Comparison of ENCODE assay signal across 1 cellular context in genomic region chr5:54302267-54302687, GRCh38.
TF ChIP-seq lines count a peak whose summit lies in the region.

No MANE protein-coding gene starts in this region.

TF ChIP-seq in HEK293, 187 proteins besides CTCF, POLR2A, EP300 and RAD21 (continued from another document):
- TF ChIP-seq ZNF292 (tag by site-specific recombination; IDR thresholded peaks at IDR 0.05; ENCODE audit: borderline replicate concordance, low read depth) (no peak), ZNF10 (tag by site-specific recombination; IDR thresholded peaks at IDR 0.05) (peak; percentile 89), ZNF660 (tag by site-specific recombination; IDR thresholded peaks at IDR 0.05) (peak; percentile 53; the same call in 1 of the 2 replicates), EGR2 (tag by site-specific recombination; IDR thresholded peaks at IDR 0.05; ENCODE audit: low read depth) (no peak), ZNF473 (tag by site-specific recombination; IDR thresholded peaks at IDR 0.05) (no peak), ZSCAN5A (tag by site-specific recombination; IDR thresholded peaks at IDR 0.05) (peak; percentile 84), WT1 (tag by site-specific recombination; IDR thresholded peaks at IDR 0.05) (peak; percentile 100), KLF10 (tag by site-specific recombination; IDR thresholded peaks at IDR 0.05) (peak; percentile 78), ZNF555 (tag by site-specific recombination; conservative IDR thresholded peaks at IDR 0.05) (no peak), ZNF610 (tag by site-specific recombination; IDR thresholded peaks at IDR 0.05; ENCODE audit: borderline replicate concordance) (peak; percentile 73; the same call in 1 of the 2 replicates)
